Comparison of ENCODE assay signal across 8 cellular contexts in the genomic region with DNA sequence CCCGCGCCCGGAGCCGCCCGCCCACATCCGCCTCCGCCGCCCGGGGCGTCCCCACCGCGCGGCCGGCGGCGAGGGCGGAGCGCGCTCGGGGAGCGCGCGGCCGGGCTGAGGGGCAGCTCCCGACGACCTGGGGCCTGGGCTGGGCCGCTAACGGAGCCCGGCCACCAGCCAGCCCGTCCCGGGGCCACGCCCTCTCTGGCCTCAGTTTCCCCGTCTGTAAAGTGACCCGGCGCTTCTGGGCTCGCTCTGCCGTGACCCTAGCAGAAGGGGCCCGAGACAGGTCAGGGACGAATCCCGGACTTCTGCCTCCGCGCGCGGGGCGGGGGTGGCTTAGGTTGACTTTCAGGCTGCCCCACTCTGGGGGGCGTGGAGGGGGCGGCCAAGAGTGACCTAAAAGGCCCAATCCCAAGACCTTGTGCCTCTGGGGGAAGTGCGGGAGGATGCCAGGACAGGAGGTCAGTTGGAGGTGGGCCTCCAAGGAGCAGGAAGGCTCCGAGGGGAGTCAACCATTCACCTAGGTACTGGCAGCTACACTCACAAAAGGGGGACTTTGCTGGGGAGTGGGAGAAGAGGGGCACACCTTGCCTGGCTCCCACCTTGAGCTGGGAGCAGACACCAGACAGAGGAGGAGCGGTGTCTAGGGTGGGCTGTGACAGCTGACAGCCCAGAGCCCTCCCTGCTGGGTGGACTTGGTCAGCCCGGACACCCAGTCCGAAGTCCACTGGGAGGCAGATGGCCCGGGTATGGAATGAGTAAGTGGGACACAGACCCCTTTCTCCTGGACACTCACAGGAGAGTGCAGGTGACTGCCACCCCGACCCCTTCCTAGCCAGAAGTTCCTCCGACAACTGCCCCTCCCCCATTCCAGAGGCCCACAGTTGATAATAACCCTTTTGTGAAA. TPM values are rescaled to one million over a fixed set of nuclear protein-coding genes. Genes with fewer than 3 reads are reported as not detected.
DNase-seq lines count a peak whose midpoint lies in the region; ATAC-seq and TF ChIP-seq lines count a peak whose summit lies in the region.

No MANE protein-coding gene starts in this region.

- peak overlapping the region; percentile 93 for H3K4me2 ChIP-seq in DND-41 (ENCODE audit: insufficient read depth, low read length)

- peaks cover 38% of the 10 kb centered on the region for H4K20me1 ChIP-seq in DND-41 (ENCODE audit: insufficient read depth, low read length)

- H3K9ac ChIP-seq in DND-41 (ENCODE audit: low read depth, low read length): peak overlapping the region; percentile 85
- peak overlapping the region in 2 of 3 donors; percentile 73 to 85 for H3K9ac ChIP-seq in skeletal muscle tissue (ENCODE audit: low read depth in 1 of 3, low read length in 3 of 3)

- no peak for TF ChIP-seq CTCF in DND-41 (IDR thresholded peaks at IDR 0.05; ENCODE audit: borderline replicate concordance, extremely low read depth, low read length, poor library complexity, severe bottlenecking)

- peak overlapping the region; percentile 70 for H3K27ac ChIP-seq in DND-41 (ENCODE audit: low read length)
- H3K27ac ChIP-seq in SJCRH30: no peak overlapping the region
- peak overlapping the region; percentile 76 for H3K27ac ChIP-seq in angular gyrus (ENCODE audit: low read depth, low read length)
- peak overlapping the region; percentile 70 for H3K27ac ChIP-seq in skeletal muscle tissue (ENCODE audit: low read depth, low read length)

- H3K9me3 ChIP-seq in DND-41 (ENCODE audit: insufficient read depth, low read length, severe bottlenecking) (no peaks in the 10 kb centered on the region), SJCRH30 (replicated peaks) (no peaks in the 10 kb centered on the region), skeletal muscle tissue (ENCODE audit: control insufficient read depth in 3 of 3, low read length in 3 of 3) (no peaks in the 10 kb centered on the region)

- peak; percentile 65 for DNase-seq in DND-41
- peak; percentile 54 for DNase-seq in HCEC 1CT
- DNase-seq in SJCRH30: peak in 1 of 2 experiments; percentile 63
- DNase-seq in hepatic stellate cell (ENCODE audit: low spot score): peak; percentile 89
- DNase-seq in foreskin melanocyte: no peak

- peak overlapping the region; percentile 79 for H2AFZ ChIP-seq in DND-41 (ENCODE audit: low read depth, low read length)

- H3K4me3 ChIP-seq in DND-41 (ENCODE audit: low read depth in 1 of 2, low read length in 2 of 2) (peak overlapping the region; percentile 50 to 87; a peak in 3 of 4 replicates), SJCRH30 (peak overlapping the region; percentile 58), skeletal muscle tissue (ENCODE audit: low read length in 3 of 3) (peak overlapping the region; percentile 48 to 63 (median 59))

- peaks cover 45% of the 10 kb centered on the region for H3K4me1 ChIP-seq in DND-41 (ENCODE audit: insufficient read depth, low read length)
- peaks cover 26% of the 10 kb centered on the region for H3K4me1 ChIP-seq in SJCRH30
- H3K4me1 ChIP-seq in skeletal muscle tissue (ENCODE audit: control insufficient read depth in 3 of 3, insufficient read depth in 3 of 3, low read length in 3 of 3): peaks cover 44 to 73% (median 66%) of the 10 kb centered on the region in 3 donors

- H3K27me3 ChIP-seq in DND-41 (ENCODE audit: insufficient read depth, low read length, poor library complexity) (no peaks in the 10 kb centered on the region), SJCRH30 (no peaks in the 10 kb centered on the region), skeletal muscle tissue (ENCODE audit: control insufficient read depth in 3 of 3, insufficient read depth in 3 of 3, low read length in 3 of 3) (no peaks in the 10 kb centered on the region)

- ATAC-seq in DND-41 (ENCODE audit: insufficient read depth, low read depth) (peak; percentile 64), GM18858 (IDR thresholded peaks at IDR 0.05; ENCODE audit: unreplicated experiment) (no peak)

- peaks cover 43% of the 10 kb centered on the region for H3K79me2 ChIP-seq in DND-41 (ENCODE audit: insufficient read depth, low read length)

- H3K36me3 ChIP-seq in DND-41 (ENCODE audit: insufficient read depth, low read length): peaks cover 30% of the 10 kb centered on the region
- H3K36me3 ChIP-seq in SJCRH30: peaks cover 14% of the 10 kb centered on the region
- peaks cover 3 to 8% (median 6%) of the 10 kb centered on the region in 3 donors for H3K36me3 ChIP-seq in skeletal muscle tissue (ENCODE audit: control insufficient read depth in 3 of 3, insufficient read depth in 3 of 3, low read length in 3 of 3)

RNA-seq across cellular contexts. Expression of a gene that starts 0.5 kb away (rescaled TPM):
- 160 and 164 TPM in 2 replicates for total RNA-seq in SJCRH30 (2014; rRNA removed; shearing (Covaris generic))
- 151 TPM for total RNA-seq in skeletal muscle tissue

RNA-seq across cellular contexts. Expression of a gene that starts 4.9 kb away (rescaled TPM):
- 0.38 and 0.48 TPM in 2 replicates for total RNA-seq in SJCRH30 (2014; rRNA removed; shearing (Covaris generic))
- 3.7 TPM for total RNA-seq in skeletal muscle tissue

RNA-seq across cellular contexts. Expression of a gene that starts 43.1 kb away (rescaled TPM):
- total RNA-seq in SJCRH30 (2014; rRNA removed; shearing (Covaris generic)): 105 and 157 TPM in 2 replicates
- total RNA-seq in skeletal muscle tissue: 51.7 TPM
